ENCODE assay signal across 12 cellular contexts in genomic region chr7:155066417-155066950, GRCh38. TPM values are rescaled to one million over a fixed set of nuclear protein-coding genes. Genes with fewer than 3 reads are reported as not detected.
DNase-seq lines count a peak whose midpoint lies in the region; ATAC-seq and TF ChIP-seq lines count a peak whose summit lies in the region.
"Had no signal": no experiment of that assay in that cellular context is flagged by ENCODE, and none has a peak within 500 bp of the region (broad histone marks: within the 10 kb centered on the region; RNA-seq: fewer than 3 reads in every experiment).

No MANE protein-coding gene starts in this region.

- H3K27me3 ChIP-seq in brain microvascular endothelial cell (replicated peaks): peaks cover 5% of the 10 kb centered on the region

- no peaks in the 10 kb centered on the region for H3K36me3 ChIP-seq in brain microvascular endothelial cell (replicated peaks)

- no peak overlapping the region for H3K4me3 Mint-ChIP-seq in activated T-cell treated with anti-CD3 and anti-CD28 coated beads, Interleukin-2, amount 50 U/mL, for 24 hours
- no peak overlapping the region for H3K4me3 Mint-ChIP-seq in T-cell

- no peak for TF ChIP-seq CTCF in brain microvascular endothelial cell (IDR thresholded peaks at IDR 0.05; ENCODE audit: low read depth, low read length, missing control alignments)

- in situ Hi-C loops in brain microvascular endothelial cell (cut with HindIII; ENCODE audit: low pct_ligation_motif_present, low sequenced_read_pairs): no loop called here

- no peak overlapping the region for H3K27ac ChIP-seq in brain microvascular endothelial cell
- H3K27ac ChIP-seq: parathyroid adenoma had no signal

- no peak overlapping the region for H3K27ac Mint-ChIP-seq in activated T-cell treated with anti-CD3 and anti-CD28 coated beads, Interleukin-2, amount 50 U/mL, for 24 hours
- H3K27ac Mint-ChIP-seq in T-cell: no peak overlapping the region

- H3K9me3 Mint-ChIP-seq in activated T-cell treated with anti-CD3 and anti-CD28 coated beads, Interleukin-2, amount 50 U/mL, for 24 hours: peaks cover 2% of the 10 kb centered on the region
- H3K9me3 Mint-ChIP-seq in T-cell: no peaks in the 10 kb centered on the region

- DNase-seq in EL (peak; percentile 56), NCI-H2081 treated with DMSO at 0.1 percent for 48 hours (lab: John Stamatoyannopoulos, UW) (peak; percentile 56), brain microvascular endothelial cell (peak; percentile 52), non-pigmented ciliary epithelial cell (ENCODE audit: low read depth) (peak; percentile 5), GOT3 (lab: John Stamatoyannopoulos, UW) (no peak), T-cell (no peak)
- no peak for DNase-seq in activated T-cell treated with anti-CD3 and anti-CD28 coated beads, Interleukin-2, amount 50 U/mL, for 24 hours
- DNase-seq: NCI-H1048 had no signal

- H3K36me3 Mint-ChIP-seq in activated T-cell treated with anti-CD3 and anti-CD28 coated beads, Interleukin-2, amount 50 U/mL, for 24 hours (ENCODE audit: low read depth): no peaks in the 10 kb centered on the region
- H3K36me3 Mint-ChIP-seq in T-cell: no peaks in the 10 kb centered on the region

- CTCF ChIA-PET in T-cell (lab: Charles Lee): no interaction called here

- peaks cover 67% of the 10 kb centered on the region for H3K27me3 Mint-ChIP-seq in activated T-cell treated with anti-CD3 and anti-CD28 coated beads, Interleukin-2, amount 50 U/mL, for 24 hours
- peaks cover 29 to 33% of the 10 kb centered on the region in 2 donors for H3K27me3 Mint-ChIP-seq in T-cell

- H3K4me3 ChIP-seq in brain microvascular endothelial cell (ENCODE audit: low read depth, low read length): no peak overlapping the region

- H3K4me1 Mint-ChIP-seq in activated T-cell treated with anti-CD3 and anti-CD28 coated beads, Interleukin-2, amount 50 U/mL, for 24 hours (ENCODE audit: low read depth): no peaks in the 10 kb centered on the region
- peaks cover 0 to 3% (median 1%) of the 10 kb centered on the region in 3 donors for H3K4me1 Mint-ChIP-seq in T-cell

- ATAC-seq in T-cell (replicated peaks in 1 of 4) (no peak), HG03108 (IDR thresholded peaks at IDR 0.05; ENCODE audit: unreplicated experiment) (no peak)

- POLR2A ChIA-PET in T-cell (lab: Charles Lee): no interaction called here

RNA-seq across cellular contexts. Expression of gene HTR5A, which starts 3.6 kb away (rescaled TPM):
- total RNA-seq in T-cell: not detected
- total RNA-seq: chondrocyte; T-helper 1 cell treated with Interleukin-12 subunit alpha and Interleukin-12 subunit beta and Interleukin-4 antibody, amounts not matched to agents 30 ng/mL and 1 ng/mL, for 36 hours had no signal

Comparison
In these comparisons a context has a peak if more than half of its experiments do, and no peak if none do; other contexts are left out.
1. DNase-seq: peak in EL (single experiment), NCI-H2081 treated with DMSO at 0.1 percent for 48 hours (single experiment), brain microvascular endothelial cell (single experiment) and non-pigmented ciliary epithelial cell (single experiment); none in activated T-cell treated with anti-CD3 and anti-CD28 coated beads, Interleukin-2, amount 50 U/mL, for 24 hours (single experiment), GOT3 (single experiment) and T-cell (0 of 34).